25 cellular contexts compared by ENCODE assay signal in genomic region chr10:70268376-70268775, GRCh38. TPM values are rescaled to one million over a fixed set of nuclear protein-coding genes. Genes with fewer than 3 reads are reported as not detected.
"Had no signal": no experiment of that assay in that cellular context is flagged by ENCODE, and none has a peak within 500 bp of the region (broad histone marks: within the 10 kb centered on the region; RNA-seq: fewer than 3 reads in every experiment).

No MANE protein-coding gene starts in this region.

- H3K9me3 Mint-ChIP-seq: naive thymus-derived CD8-positive, alpha-beta T cell; stimulated activated effector memory CD8-positive, alpha-beta T cell treated with anti-CD3 and anti-CD28 coated beads, Interleukin-12 subunit alpha, Interleukin-12 subunit beta, amount 100 ng/mL, for 72 hours; stimulated activated naive CD8-positive, alpha-beta T cell treated with anti-CD3 and anti-CD28 coated beads, Interleukin-15, Interleukin-2, amounts not matched to agents 100 ng/mL and 50 ng/mL, for 24 hours; type B pancreatic cell had no signal

- ATAC-seq: naive thymus-derived CD8-positive, alpha-beta T cell had no signal

- H3K4me3 Mint-ChIP-seq: immature natural killer cell; naive thymus-derived CD8-positive, alpha-beta T cell; stimulated activated effector memory CD8-positive, alpha-beta T cell treated with anti-CD3 and anti-CD28 coated beads, Interleukin-12 subunit alpha, Interleukin-12 subunit beta, amount 100 ng/mL, for 72 hours; stimulated activated naive CD8-positive, alpha-beta T cell treated with anti-CD3 and anti-CD28 coated beads, Interleukin-15, Interleukin-2, amounts not matched to agents 100 ng/mL and 50 ng/mL, for 24 hours; type B pancreatic cell had no signal

- H3K9me3 ChIP-seq: heart left ventricle, left ventricle myocardium inferior, mucosa of descending colon, ovary, right atrium auricular region, right lobe of liver, tibial nerve, uterus had no signal

- H3K36me3 ChIP-seq: heart left ventricle, left ventricle myocardium inferior, ovary, right atrium auricular region, right lobe of liver, tibial nerve, uterus had no signal

- H3K36me3 Mint-ChIP-seq: immature natural killer cell; naive thymus-derived CD8-positive, alpha-beta T cell; stimulated activated effector memory CD8-positive, alpha-beta T cell treated with anti-CD3 and anti-CD28 coated beads, Interleukin-12 subunit alpha, Interleukin-12 subunit beta, amount 100 ng/mL, for 72 hours; type B pancreatic cell had no signal

- H3K27ac ChIP-seq: heart left ventricle, left ventricle myocardium inferior, ovary, right atrium auricular region, right lobe of liver, tibial nerve, uterus had no signal

- H3K27me3 ChIP-seq: ovary, right atrium auricular region, right lobe of liver, tibial nerve, uterus had no signal

- DNase-seq: heart left ventricle; hypothalamus; immature natural killer cell; left ventricle myocardium inferior; midbrain; mucosa of descending colon; ovary; right lobe of liver; stimulated activated CD4-positive, alpha-beta T cell treated with anti-CD3 and anti-CD28 coated beads, Interleukin-12 subunit alpha, Interleukin-12 subunit beta, amount 100 ng/mL, for 4 hours; stimulated activated CD4-positive, alpha-beta T cell treated with anti-CD3 and anti-CD28 coated beads, Interleukin-2, amount 100 ng/mL, for 24 hours; stimulated activated CD4-positive, alpha-beta T cell treated with anti-CD3 and anti-CD28 coated beads, Interleukin-4, amount 100 ng/mL, for 1 hour; stimulated activated naive CD4-positive, alpha-beta T cell; uterus had no signal

- H3K4me1 ChIP-seq: right lobe of liver, uterus had no signal

- H3K4me3 ChIP-seq: heart left ventricle, left ventricle myocardium inferior, lung, mucosa of descending colon, ovary, right atrium auricular region, right lobe of liver, skin epidermis, tibial nerve, uterus had no signal

- H3K27ac Mint-ChIP-seq: naive thymus-derived CD8-positive, alpha-beta T cell; progenitor cell of endocrine pancreas; stimulated activated effector memory CD8-positive, alpha-beta T cell treated with anti-CD3 and anti-CD28 coated beads, Interleukin-12 subunit alpha, Interleukin-12 subunit beta, amount 100 ng/mL, for 72 hours; stimulated activated naive CD8-positive, alpha-beta T cell treated with anti-CD3 and anti-CD28 coated beads, Interleukin-15, Interleukin-2, amounts not matched to agents 100 ng/mL and 50 ng/mL, for 24 hours; type B pancreatic cell had no signal

RNA-seq across cellular contexts. Expression of gene NPFFR1, which starts 15.4 kb away (rescaled TPM):
- total RNA-seq: left ventricle myocardium inferior; mesenteric fat pad; naive thymus-derived CD8-positive, alpha-beta T cell; progenitor cell of endocrine pancreas; pulmonary artery endothelial cell; right lobe of liver; subcutaneous adipose tissue had no signal
- polyA plus RNA-seq: heart left ventricle; immature natural killer cell; naive thymus-derived CD8-positive, alpha-beta T cell had no signal
